ENCODE assay signal across 8 cellular contexts in genomic region chr21:29077651-29078090, GRCh38. TPM values are rescaled to one million over a fixed set of nuclear protein-coding genes. Genes with fewer than 3 reads are reported as not detected.
DNase-seq lines count a peak whose midpoint lies in the region; ATAC-seq, FAIRE-seq and TF ChIP-seq lines count a peak whose summit lies in the region.

No MANE protein-coding gene starts in this region.

- H3K4me1 ChIP-seq in MM.1S (ENCODE audit: low read length): peaks cover 21% of the 10 kb centered on the region
- H3K4me1 ChIP-seq in keratinocyte (ENCODE audit: control insufficient read depth, extremely low read depth, insufficient read depth, low read length): peaks cover 15% of the 10 kb centered on the region
- peaks cover 20 to 33% of the 10 kb centered on the region in 2 donors for H3K4me1 ChIP-seq in thoracic aorta (ENCODE audit: control insufficient read depth in 1 of 2, low read depth in 2 of 2)

- CTCF ChIA-PET in Calu3 (lab: Charles Lee): no interaction called here

- H3K27ac ChIP-seq in MM.1S (ENCODE audit: low read length): peak overlapping the region; percentile 89
- peak overlapping the region; percentile 71 for H3K27ac ChIP-seq in keratinocyte (ENCODE audit: control insufficient read depth, insufficient read depth, low read length)
- H3K27ac ChIP-seq in thoracic aorta: peak overlapping the region; percentile 81 to 90

- dilution Hi-C loops in keratinocyte (cut with MboI; ENCODE audit: extremely low pct_ligation_motif_present, low sequenced_read_pairs): no loop called here

- peaks cover 16% of the 10 kb centered on the region for H3K79me2 ChIP-seq in MM.1S (ENCODE audit: low read length)
- peaks cover 8% of the 10 kb centered on the region for H3K79me2 ChIP-seq in keratinocyte (ENCODE audit: control insufficient read depth, insufficient read depth, low read length)

- TF ChIP-seq CTCF in Calu3 (IDR thresholded peaks at IDR 0.05; ENCODE audit: unreplicated experiment) (no peak), MM.1S (IDR thresholded peaks at IDR 0.05; ENCODE audit: low read length) (no peak), keratinocyte (optimal IDR thresholded peaks at IDR 0.05 in 1 of 3, IDR thresholded peaks at IDR 0.05 in 1 of 3, conservative IDR thresholded peaks at IDR 0.05 in 1 of 3; ENCODE audit: extremely low read depth in 1 of 3, insufficient read depth in 2 of 3, low read length in 3 of 3) (no peak), thoracic aorta (IDR thresholded peaks at IDR 0.05) (no peak)

- peaks cover 8% of the 10 kb centered on the region for H3K4me1 Mint-ChIP-seq in Calu3 (ENCODE audit: low read depth, unreplicated experiment)

- BruUV-seq in Calu3 (replicated peaks; lab: Mats Ljungman, UMichigan): no TSS peak

- peak overlapping the region; percentile 39 for H3K27ac Mint-ChIP-seq in Calu3 (ENCODE audit: unreplicated experiment)

- H3K4me3 ChIP-seq in MM.1S (ENCODE audit: low read length): peak overlapping the region; percentile 75
- H3K4me3 ChIP-seq in keratinocyte (ENCODE audit: control insufficient read depth in 2 of 3, extremely low read depth in 1 of 3, insufficient read depth in 2 of 3, low read depth in 1 of 3, low read length in 3 of 3): peak overlapping the region in 1 of 3 experiments; percentile 47
- H3K4me3 ChIP-seq in thoracic aorta: peak overlapping the region; percentile 79

- intact Hi-C loops in Calu3 (cut with micrococcal nuclease; ENCODE audit: unreplicated experiment): no loop called here

- H3K4me3 Mint-ChIP-seq in Calu3 (ENCODE audit: low read depth, unreplicated experiment): peak overlapping the region; percentile 66

- peaks cover 20% of the 10 kb centered on the region for H3K36me3 Mint-ChIP-seq in Calu3 (ENCODE audit: insufficient read depth, unreplicated experiment)

- H3K27me3 ChIP-seq in MM.1S (replicated peaks; ENCODE audit: insufficient read depth, low read length) (no peaks in the 10 kb centered on the region), keratinocyte (ENCODE audit: control insufficient read depth, extremely low read depth, insufficient read depth, low read length) (no peaks in the 10 kb centered on the region), thoracic aorta (replicated peaks; ENCODE audit: insufficient read depth) (no peaks in the 10 kb centered on the region)

- FAIRE-seq in keratinocyte (lab: Jason Lieb, UNC): no peak

- H3K9me1 ChIP-seq in keratinocyte (ENCODE audit: control insufficient read depth, extremely low read depth, insufficient read depth, low read length): no peaks in the 10 kb centered on the region

- ATAC-seq in thoracic aorta (ENCODE audit: insufficient number of reproducible peaks, low FRiP score, low read depth) (no peak), GM18498 (IDR thresholded peaks at IDR 0.05; ENCODE audit: unreplicated experiment) (no peak), GM18868 (IDR thresholded peaks at IDR 0.05; ENCODE audit: unreplicated experiment) (no peak)

- no peaks in the 10 kb centered on the region for H3K36me3 ChIP-seq in MM.1S (replicated peaks; ENCODE audit: insufficient read depth, low read length)
- no peaks in the 10 kb centered on the region for H3K36me3 ChIP-seq in keratinocyte (ENCODE audit: control insufficient read depth in 2 of 2, extremely low read depth in 1 of 2, insufficient read depth in 2 of 2, low read length in 2 of 2)
- no peaks in the 10 kb centered on the region for H3K36me3 ChIP-seq in thoracic aorta

- no peaks in the 10 kb centered on the region for H4K20me1 ChIP-seq in MM.1S (ENCODE audit: insufficient read depth, low read length)
- no peaks in the 10 kb centered on the region for H4K20me1 ChIP-seq in keratinocyte (ENCODE audit: control insufficient read depth, extremely low read depth, insufficient read depth, low read length)

- H3K9me3 ChIP-seq in MM.1S (replicated peaks; ENCODE audit: insufficient read depth, low read length) (no peaks in the 10 kb centered on the region), keratinocyte (ENCODE audit: control insufficient read depth, low read depth, low read length) (no peaks in the 10 kb centered on the region), thoracic aorta (no peaks in the 10 kb centered on the region)

- H2AFZ ChIP-seq in MM.1S (ENCODE audit: low read length): peak overlapping the region; percentile 71
- peak overlapping the region; percentile 45 for H2AFZ ChIP-seq in keratinocyte (ENCODE audit: control insufficient read depth, low read length)

- H3K9me3 Mint-ChIP-seq in Calu3 (ENCODE audit: low read depth, unreplicated experiment): no peaks in the 10 kb centered on the region

- H3K9me2 ChIP-seq in MM.1S (replicated peaks; ENCODE audit: insufficient read depth, low read length): no peaks in the 10 kb centered on the region

- H3F3A ChIP-seq in MM.1S (ENCODE audit: insufficient read depth, low read length): peaks cover 32% of the 10 kb centered on the region

- H3K9ac ChIP-seq in MM.1S (ENCODE audit: low read length) (peak overlapping the region; percentile 90), keratinocyte (ENCODE audit: control insufficient read depth, extremely low read depth, insufficient read depth, low read length) (peak overlapping the region; percentile 70)

- H3K4me2 ChIP-seq in MM.1S (ENCODE audit: low read depth, low read length) (peak overlapping the region; percentile 61), keratinocyte (ENCODE audit: control insufficient read depth, extremely low read depth, insufficient read depth, low read depth, low read length) (peak overlapping the region; percentile 66)

- no peaks in the 10 kb centered on the region for H3K27me3 Mint-ChIP-seq in Calu3 (ENCODE audit: unreplicated experiment)

- no peak for DNase-seq in Calu3
- peak; percentile 45 for DNase-seq in MM.1S
- DNase-seq in activated T-cell treated with anti-CD3 and anti-CD28 coated beads, Interleukin-2, amount 50 U/mL, for 48 hours: peak; percentile 52
- DNase-seq in keratinocyte (ENCODE audit: low read depth, low spot score): no peak
- DNase-seq in thoracic aorta (ENCODE audit: low spot score): no peak
- DNase-seq in NCI-H1694 (lab: John Stamatoyannopoulos, UW): no peak

RNA-seq across cellular contexts. Expression of gene CCT8, which starts 4.2 kb away (rescaled TPM):
- total RNA-seq in Calu3 (2022) (184 and 198 TPM in 2 replicates), thoracic aorta (100 to 1,000 TPM in 1 of 2 donors, 10 to 100 TPM in 1; 76.9 to 110 TPM)
- 150 to 281 TPM (median 199 TPM) in 3 replicates for polyA plus RNA-seq in keratinocyte
- polyA plus RNA-seq in keratinocyte (2011; ENCODE audit: low read depth): 275 TPM
- 160 and 260 TPM in 2 replicates for polyA plus RNA-seq in keratinocyte (2011; cell fraction: cytosol; rRNA removed)
- polyA plus RNA-seq in keratinocyte (2011; cell fraction: nucleus; rRNA removed): 146 and 221 TPM in 2 replicates
- polyA plus RNA-seq in keratinocyte (2012; ENCODE audit: low replicate concordance): 183 and 197 TPM in 2 replicates
- polyA minus RNA-seq in keratinocyte: 20.8 to 207 TPM (median 102 TPM) in 3 replicates
- 97.5 TPM for polyA minus RNA-seq in keratinocyte (2011; cell fraction: cytosol; rRNA and poly(A)+ RNA removed)
- 56.1 and 101 TPM in 2 replicates for polyA minus RNA-seq in keratinocyte (2011; cell fraction: nucleus; rRNA and poly(A)+ RNA removed)

RNA-seq across cellular contexts. Expression of gene MAP3K7CL, which starts 52.8 kb away (rescaled TPM):
- total RNA-seq in Calu3 (2022): 2.3 and 2.7 TPM in 2 replicates
- 13.7 to 17.3 TPM (median 16.5 TPM) in 3 replicates for polyA plus RNA-seq in keratinocyte
- polyA plus RNA-seq in keratinocyte (2011; ENCODE audit: low read depth): 13.3 TPM
- 18.3 and 21.4 TPM in 2 replicates for polyA plus RNA-seq in keratinocyte (2011; cell fraction: cytosol; rRNA removed)
- polyA plus RNA-seq in keratinocyte (2011; cell fraction: nucleus; rRNA removed): 4.5 and 7.1 TPM in 2 replicates
- polyA plus RNA-seq in keratinocyte (2012; ENCODE audit: low replicate concordance): 12.6 and 14.2 TPM in 2 replicates
- 4.2 to 13.5 TPM (median 9.7 TPM) in 3 replicates for polyA minus RNA-seq in keratinocyte
- polyA minus RNA-seq in keratinocyte (2011; cell fraction: cytosol; rRNA and poly(A)+ RNA removed): 5.9 TPM
- polyA minus RNA-seq in keratinocyte (2011; cell fraction: nucleus; rRNA and poly(A)+ RNA removed): 1.6 and 3.3 TPM in 2 replicates
- total RNA-seq in thoracic aorta: 10 to 100 TPM; 20.3 to 41.2 TPM

RNA-seq across cellular contexts. Expression of gene USP16, which starts 53.2 kb away (rescaled TPM):
- total RNA-seq in Calu3 (2022) (19.5 and 21.7 TPM in 2 replicates), thoracic aorta (10 to 100 TPM; 34.5 to 38.9 TPM)
- polyA plus RNA-seq in keratinocyte: 12.7 to 26.7 TPM (median 16.3 TPM) in 3 replicates
- polyA plus RNA-seq in keratinocyte (2011; ENCODE audit: low read depth): 82.9 TPM
- polyA plus RNA-seq in keratinocyte (2011; cell fraction: cytosol; rRNA removed): 10.5 and 22.2 TPM in 2 replicates
- 13.9 and 20.5 TPM in 2 replicates for polyA plus RNA-seq in keratinocyte (2011; cell fraction: nucleus; rRNA removed)
- polyA plus RNA-seq in keratinocyte (2012; ENCODE audit: low replicate concordance): 18.4 and 23.0 TPM in 2 replicates
- 4.1 to 12.6 TPM (median 4.3 TPM) in 3 replicates for polyA minus RNA-seq in keratinocyte
- 6.7 TPM for polyA minus RNA-seq in keratinocyte (2011; cell fraction: cytosol; rRNA and poly(A)+ RNA removed)
- 5.2 and 9.9 TPM in 2 replicates for polyA minus RNA-seq in keratinocyte (2011; cell fraction: nucleus; rRNA and poly(A)+ RNA removed)

RNA-seq across cellular contexts. Expression of gene RWDD2B, which starts 58.5 kb away (rescaled TPM):
- total RNA-seq in Calu3 (2022) (14.7 and 17.3 TPM in 2 replicates), thoracic aorta (10 to 100 TPM; 11.4 to 17.6 TPM)
- 18.1 to 26.2 TPM (median 20.1 TPM) in 3 replicates for polyA plus RNA-seq in keratinocyte
- 8.8 TPM for polyA plus RNA-seq in keratinocyte (2011; ENCODE audit: low read depth)
- 22.5 and 33.1 TPM in 2 replicates for polyA plus RNA-seq in keratinocyte (2011; cell fraction: cytosol; rRNA removed)
- polyA plus RNA-seq in keratinocyte (2011; cell fraction: nucleus; rRNA removed): 16.6 and 18.5 TPM in 2 replicates
- 11.5 and 16.8 TPM in 2 replicates for polyA plus RNA-seq in keratinocyte (2012; ENCODE audit: low replicate concordance)
- 4.7 to 14.1 TPM (median 10.1 TPM) in 3 replicates for polyA minus RNA-seq in keratinocyte
- polyA minus RNA-seq in keratinocyte (2011; cell fraction: cytosol; rRNA and poly(A)+ RNA removed): 9.0 TPM
- 2.3 and 4.7 TPM in 2 replicates for polyA minus RNA-seq in keratinocyte (2011; cell fraction: nucleus; rRNA and poly(A)+ RNA removed)

Comparison
In these comparisons a context has a peak if more than half of its experiments do, and no peak if none do; other contexts are left out.
1. DNase-seq: peak in MM.1S (single experiment) and activated T-cell treated with anti-CD3 and anti-CD28 coated beads, Interleukin-2, amount 50 U/mL, for 48 hours (2 of 2); none in Calu3 (single experiment), keratinocyte (single experiment), thoracic aorta (single experiment) and NCI-H1694 (single experiment).
2. Peak in every context shown above with its lines, with median percentiles within 50 percentile points of each other: H3K27ac ChIP-seq.